ENCODE assay signal across 25 cellular contexts in genomic region chr5:159936686-159937329, GRCh38. TPM values are rescaled to one million over a fixed set of nuclear protein-coding genes. Genes with fewer than 3 reads are reported as not detected.
A peak's percentile ranks its signal among the peaks of the same experiment; 100 is the strongest.
DNase-seq lines count a peak whose midpoint lies in the region; TF ChIP-seq lines count a peak whose summit lies in the region.
"Had no signal": no experiment of that assay in that cellular context is flagged by ENCODE, and none has a peak within 500 bp of the region (broad histone marks: within the 10 kb centered on the region; RNA-seq: fewer than 3 reads in every experiment).

No MANE protein-coding gene starts in this region.

- H3K4me2 ChIP-seq in OCI-LY3 (ENCODE audit: low read length) (peak overlapping the region; percentile 39), mammary epithelial cell (ENCODE audit: insufficient read depth, low read depth, low read length) (peak overlapping the region; percentile 50), hepatocyte (no peak overlapping the region)

- H3K36me3 ChIP-seq in OCI-LY3 (replicated peaks; ENCODE audit: low read depth, low read length) (no peaks in the 10 kb centered on the region), mammary epithelial cell (ENCODE audit: insufficient read depth, low read length) (no peaks in the 10 kb centered on the region), hepatocyte (replicated peaks; ENCODE audit: insufficient read depth, low read depth) (no peaks in the 10 kb centered on the region), testis (ENCODE audit: low read depth, missing control alignments) (no peaks in the 10 kb centered on the region), esophagus squamous epithelium (no peaks in the 10 kb centered on the region)
- H3K36me3 ChIP-seq: spleen, tibial artery, WERI-Rb-1 had no signal

- TF ChIP-seq CTCF in OCI-LY3 (IDR thresholded peaks at IDR 0.05; ENCODE audit: low read depth, low read length) (no peak), mammary epithelial cell (conservative IDR thresholded peaks at IDR 0.05 in 1 of 2, IDR thresholded peaks at IDR 0.05 in 1 of 2; ENCODE audit: extremely low read depth in 1 of 2, insufficient read depth in 1 of 2, low read depth in 1 of 2, low read length in 2 of 2) (no peak), hepatocyte (IDR thresholded peaks at IDR 0.05; ENCODE audit: poor library complexity) (no peak), testis (IDR thresholded peaks at IDR 0.05) (no peak), esophagus squamous epithelium (IDR thresholded peaks at IDR 0.05) (no peak)

- H3K4me1 ChIP-seq in OCI-LY3 (ENCODE audit: low read length) (peaks cover 14% of the 10 kb centered on the region), mammary epithelial cell (ENCODE audit: insufficient read depth, low read length) (peaks cover 22% of the 10 kb centered on the region), hepatocyte (ENCODE audit: insufficient read depth) (no peaks in the 10 kb centered on the region), testis (peaks cover 3% of the 10 kb centered on the region), esophagus squamous epithelium (peaks cover 0 to 9% (median 0%) of the 10 kb centered on the region in 3 donors)
- H3K4me1 ChIP-seq: parathyroid adenoma had no signal

- H3K79me2 ChIP-seq in OCI-LY3 (ENCODE audit: low read length) = no peaks in the 10 kb centered on the region
- H3K79me2 ChIP-seq in mammary epithelial cell (ENCODE audit: insufficient read depth, low read length) = no peaks in the 10 kb centered on the region
- no peaks in the 10 kb centered on the region for H3K79me2 ChIP-seq in hepatocyte
- H3K79me2 ChIP-seq: parathyroid adenoma had no signal

- 9% methylated on average over 4 of the region's 6 CpGs for WGBS in mammary epithelial cell (ENCODE audit: low coverage, missing lambda C conversion rate)
- 82% methylated on average over 6 of the region's 6 CpGs for WGBS in hepatocyte (ENCODE audit: low lambda C conversion rate, missing lambda C conversion rate)
- WGBS in testis, 2 donors = 49% methylated on average over 6 of the region's 6 CpGs
- WGBS in esophagus squamous epithelium, 2 donors = 30 to 41% methylated on average over 5 to 6 of the region's 6 CpGs

- H3K27me3 ChIP-seq in OCI-LY3 (ENCODE audit: low read depth, low read length) = no peaks in the 10 kb centered on the region
- H3K27me3 ChIP-seq in mammary epithelial cell (ENCODE audit: insufficient read depth, low read length) = no peaks in the 10 kb centered on the region
- no peaks in the 10 kb centered on the region for H3K27me3 ChIP-seq in hepatocyte
- H3K27me3 ChIP-seq in testis = no peaks in the 10 kb centered on the region
- H3K27me3 ChIP-seq in esophagus squamous epithelium = peaks cover 0 to 7% (median 0%) of the 10 kb centered on the region in 4 donors
- H3K27me3 ChIP-seq: tibial artery had no signal

- dilution Hi-C loops in mammary epithelial cell (cut with HindIII; ENCODE audit: low sequenced_read_pairs) = no loop called here

- CTCF ChIA-PET in mammary epithelial cell (lab: Charles Lee; ENCODE audit: low non-redundant PET) = interaction anchor here (0.7 kb wide), 1 partner anchor 357 kb away, joined by 8 read pairs; no protein-coding TSS in a partner anchor

- intact Hi-C loops in mammary epithelial cell (cut with micrococcal nuclease) (no loop called here), testis (cut with DNase I; ENCODE audit: low total_unique reads) (no loop called here), esophagus squamous epithelium (cut with DNase I) (no loop called here)

- DNase-seq in mammary epithelial cell (peak; percentile 91), hepatocyte (ENCODE audit: low spot score) (peak; percentile 30), testis (peak; percentile 33), germinal center (ENCODE audit: low spot score) (no peak), SK-N-DZ (ENCODE audit: low spot score) (no peak), esophagus squamous epithelium (lab: John Stamatoyannopoulos, UW) (no peak)
- DNase-seq: activated CD4-positive, alpha-beta memory T cell treated with anti-CD3 and anti-CD28 coated beads for 36 hours; activated T-cell treated with anti-CD3 and anti-CD28 coated beads, Interleukin-2, amount 50 U/mL, for 24 hours; central memory CD4-positive, alpha-beta T cell; DMS 273 treated with DMSO at 0.1 percent for 48 hours; effector memory CD4-positive, alpha-beta T cell; GDM1; KG1; NCI-H1105; spleen; T-helper 1 cell; tibial artery; WERI-Rb-1 had no signal

- no peak for TF ChIP-seq POLR2A in testis (IDR thresholded peaks at IDR 0.05)
- TF ChIP-seq POLR2A in esophagus squamous epithelium (IDR thresholded peaks at IDR 0.05) = no peak

- H4K20me1 ChIP-seq in OCI-LY3 (ENCODE audit: insufficient read depth, low read length) (no peaks in the 10 kb centered on the region), mammary epithelial cell (ENCODE audit: insufficient read depth, low read length) (no peaks in the 10 kb centered on the region), hepatocyte (ENCODE audit: insufficient read depth, poor library complexity, severe bottlenecking) (no peaks in the 10 kb centered on the region)

- H3K9ac ChIP-seq in OCI-LY3 (ENCODE audit: low read length) (no peak overlapping the region), mammary epithelial cell (ENCODE audit: insufficient read depth, low read length) (peak overlapping the region; percentile 42)
- H3K9ac ChIP-seq: parathyroid adenoma had no signal

- no peaks in the 10 kb centered on the region for H3K9me3 ChIP-seq in OCI-LY3 (ENCODE audit: insufficient read depth, low read length)
- H3K9me3 ChIP-seq in mammary epithelial cell (replicated peaks; ENCODE audit: insufficient read depth, low read length) = no peaks in the 10 kb centered on the region
- no peaks in the 10 kb centered on the region for H3K9me3 ChIP-seq in hepatocyte (ENCODE audit: low read depth)
- no peaks in the 10 kb centered on the region for H3K9me3 ChIP-seq in testis
- no peaks in the 10 kb centered on the region for H3K9me3 ChIP-seq in esophagus squamous epithelium
- H3K9me3 ChIP-seq: spleen, tibial artery had no signal

- H3K4me3 ChIP-seq in OCI-LY3 (ENCODE audit: low read length) (no peak overlapping the region), mammary epithelial cell (replicated peaks in 1 of 3; ENCODE audit: insufficient read depth in 1 of 3, low read depth in 2 of 3, low read length in 3 of 3) (no peak overlapping the region), hepatocyte (no peak overlapping the region), testis (no peak overlapping the region), esophagus squamous epithelium (no peak overlapping the region)
- H3K4me3 ChIP-seq: lung, spleen, tibial artery had no signal

- H3K9me2 ChIP-seq in hepatocyte (replicated peaks; ENCODE audit: insufficient read depth) = no peaks in the 10 kb centered on the region

- H2AFZ ChIP-seq in OCI-LY3 (ENCODE audit: low read depth, low read length) = no peak overlapping the region
- peak overlapping the region; percentile 36 for H2AFZ ChIP-seq in mammary epithelial cell (ENCODE audit: low read depth, low read length)
- H2AFZ ChIP-seq in hepatocyte = no peak overlapping the region
- H2AFZ ChIP-seq: parathyroid adenoma had no signal

- BruUV-seq in mammary epithelial cell (replicated peaks; lab: Mats Ljungman, UMichigan) = no TSS peak

- no peak overlapping the region for H3K27ac ChIP-seq in OCI-LY3 (ENCODE audit: low read length)
- H3K27ac ChIP-seq in mammary epithelial cell (ENCODE audit: insufficient read depth, low read depth, low read length) = peak overlapping the region; percentile 78
- H3K27ac ChIP-seq in hepatocyte = no peak overlapping the region
- H3K27ac ChIP-seq in testis = peak overlapping the region; percentile 15 to 44
- H3K27ac ChIP-seq in esophagus squamous epithelium = peak overlapping the region in 1 of 4 donors; percentile 13
- H3K27ac ChIP-seq: HL-60, parathyroid adenoma, tibial artery, WERI-Rb-1 had no signal

- in situ Hi-C loops in mammary epithelial cell (cut with MboI; ENCODE audit: low sequenced_read_pairs in 2 of 2) = no loop called here

RNA-seq across cellular contexts. Expression of gene ADRA1B, which starts 20.5 kb away (rescaled TPM):
- under 1 TPM; 0.67 to 0.80 TPM for total RNA-seq in mammary epithelial cell
- 0.77 TPM for polyA plus RNA-seq in mammary epithelial cell
- polyA minus RNA-seq in mammary epithelial cell = 5.4 TPM
- total RNA-seq in hepatocyte = 2.0 and 2.6 TPM in 2 replicates
- 3.5 and 3.8 TPM in 2 replicates for polyA plus RNA-seq in hepatocyte
- 1 to 10 TPM in 1 of 2 donors, under 1 TPM in 1; 0.93 to 1.2 TPM for total RNA-seq in testis
- polyA plus RNA-seq in testis (ENCODE audit: insufficient read depth, low read depth, low replicate concordance) = 1.1 TPM
- polyA plus RNA-seq in SK-N-DZ (2014; cell fraction: cytosol; rRNA removed) = not detected in 2 replicates
- polyA plus RNA-seq in SK-N-DZ (2014; cell fraction: nucleus; rRNA removed) = not detected in 2 replicates
- 1 to 10 TPM in 1 of 4 donors, not detected in 3; 1.3 TPM for total RNA-seq in esophagus squamous epithelium
- total RNA-seq: activated CD4-positive, alpha-beta memory T cell treated with anti-CD3 and anti-CD28 coated beads for 36 hours; activated naive CD4-positive, alpha-beta T cell treated with anti-CD3 and anti-CD28 coated beads, Interleukin-2, amount 50 U/mL, for 72 hours; H1; RPMI7951 had no signal
- polyA plus RNA-seq: H1 had no signal

Comparison
In these comparisons a context has a peak if more than half of its experiments do, and no peak if none do; other contexts are left out.
1. H3K27ac ChIP-seq: peak in mammary epithelial cell (single experiment) and testis (2 of 2); none in OCI-LY3 (single experiment) and hepatocyte (single experiment).
2. DNase-seq: peak in mammary epithelial cell (single experiment), hepatocyte (single experiment) and testis (single experiment); none in germinal center (single experiment), SK-N-DZ (single experiment) and esophagus squamous epithelium (single experiment).